ENCODE assay signal across 21 cellular contexts in genomic region chr11:107757661-107758060, GRCh38. TPM values are rescaled to one million over a fixed set of nuclear protein-coding genes. Genes with fewer than 3 reads are reported as not detected.
DNase-seq lines count a peak whose midpoint lies in the region; ATAC-seq, FAIRE-seq and TF ChIP-seq lines count a peak whose summit lies in the region.
"Had no signal": no experiment of that assay in that cellular context is flagged by ENCODE, and none has a peak within 500 bp of the region (broad histone marks: within the 10 kb centered on the region; RNA-seq: fewer than 3 reads in every experiment).

No MANE protein-coding gene starts in this region.

- no peak overlapping the region for H2BK5ac ChIP-seq in neuronal stem cell (ENCODE audit: low read length)

- H3K14ac ChIP-seq in neuronal stem cell (ENCODE audit: low read length) = peak overlapping the region; percentile 21

- in situ Hi-C loops in astrocyte of the spinal cord (cut with HindIII; ENCODE audit: low sequenced_read_pairs) = no loop called here

- ATAC-seq in GM18502 (IDR thresholded peaks at IDR 0.05; ENCODE audit: poor library complexity, unreplicated experiment) = no peak
- ATAC-seq in HG03025 (IDR thresholded peaks at IDR 0.05; ENCODE audit: low FRiP score, unreplicated experiment) = no peak
- ATAC-seq: effector memory CD8-positive, alpha-beta T cell; right cardiac atrium; upper lobe of right lung had no signal

- H3K4me3 ChIP-seq in astrocyte of the spinal cord (ENCODE audit: low read depth, low read length) (no peak overlapping the region), neuronal stem cell (ENCODE audit: low read length in 2 of 2) (no peak overlapping the region)
- H3K4me3 ChIP-seq: left ventricle myocardium inferior, upper lobe of right lung had no signal

- peak; percentile 9 for TF ChIP-seq CTCF in astrocyte of the spinal cord (IDR thresholded peaks at IDR 0.05; ENCODE audit: low read depth, low read length)

- WGBS in neuronal stem cell (ENCODE audit: extremely low coverage in 2 of 2, insufficient read length in 2 of 2, insufficient replicate concordance in 1 of 2), 2 donors = no CpG with 5 or more reads among the region's 1 CpG

- no peaks in the 10 kb centered on the region for H3K4me1 ChIP-seq in neuronal stem cell (ENCODE audit: control insufficient read depth in 2 of 2, insufficient read depth in 1 of 2, low read depth in 1 of 2, low read length in 2 of 2)
- H3K4me1 ChIP-seq: left ventricle myocardium inferior, upper lobe of right lung had no signal

- H2AK5ac ChIP-seq in neuronal stem cell (ENCODE audit: low read depth, low read length) = no peak overlapping the region

- no peak overlapping the region for H3K27ac ChIP-seq in neuronal stem cell (replicated peaks; ENCODE audit: low read length)
- H3K27ac ChIP-seq: left ventricle myocardium inferior, upper lobe of right lung had no signal

- H3K27me3 ChIP-seq in neuronal stem cell (ENCODE audit: control insufficient read depth in 3 of 3, insufficient read depth in 3 of 3, low read depth in 1 of 3, low read length in 3 of 3) = no peaks in the 10 kb centered on the region
- H3K27me3 ChIP-seq: upper lobe of right lung had no signal

- H3K4me2 ChIP-seq in neuronal stem cell (ENCODE audit: insufficient read depth, low read length, poor library complexity, severe bottlenecking) = no peak overlapping the region

- no peak overlapping the region for H3K9ac ChIP-seq in neuronal stem cell (ENCODE audit: low read depth, low read length, poor library complexity)

- H3K9me3 ChIP-seq in neuronal stem cell (replicated peaks in 1 of 2; ENCODE audit: control insufficient read depth in 2 of 2, insufficient read depth in 1 of 2, low read depth in 1 of 2, low read length in 2 of 2) = peaks cover 0 to 4% of the 10 kb centered on the region in 2 donors
- H3K9me3 ChIP-seq: left ventricle myocardium inferior, upper lobe of right lung had no signal

- FAIRE-seq in HTR-8/SVneo (lab: Jason Lieb, UNC) = peak; percentile 40
- FAIRE-seq: A204.1, GM12892 had no signal

- no peak overlapping the region for H2AFZ ChIP-seq in neuronal stem cell (ENCODE audit: low read length)

- DNase-seq in DMS53 (lab: John Stamatoyannopoulos, UW) (peak; percentile 15), DMS53 treated with DMSO at 0.1 percent for 48 hours (lab: John Stamatoyannopoulos, UW; ENCODE audit: unreplicated experiment) (no peak), HTR-8/SVneo (ENCODE audit: insufficient read length, low spot score) (no peak), astrocyte of the spinal cord (ENCODE audit: low read depth, low spot score) (no peak), neuronal stem cell (ENCODE audit: low spot score) (no peak), GM19238 (ENCODE audit: insufficient read length, low spot score) (no peak)
- DNase-seq: activated effector memory CD4-positive, alpha-beta T cell treated with Interleukin-2 at 50 U/mL for 16 hours; CD4-positive, CD25-positive, alpha-beta regulatory T cell; cerebellar nuclear complex; effector memory CD8-positive, alpha-beta T cell; foreskin fibroblast; GOT3; left ventricle myocardium inferior; NCI-H1436 treated with DMSO at 0.1 percent for 48 hours; occipital lobe; right cardiac atrium; upper lobe of right lung had no signal

- H3K36me3 ChIP-seq in neuronal stem cell (replicated peaks in 1 of 2; ENCODE audit: control insufficient read depth in 2 of 2, insufficient read depth in 2 of 2, low read length in 2 of 2) = no peaks in the 10 kb centered on the region
- H3K36me3 ChIP-seq: left ventricle myocardium inferior, upper lobe of right lung had no signal

- H3K4ac ChIP-seq in neuronal stem cell (ENCODE audit: low read length) = no peak overlapping the region

- no peak overlapping the region for H2BK12ac ChIP-seq in neuronal stem cell (ENCODE audit: low read length)

- H4K8ac ChIP-seq in neuronal stem cell (ENCODE audit: low read depth, low read length) = no peak overlapping the region

- H3K23ac ChIP-seq in neuronal stem cell (ENCODE audit: low read depth, low read length, poor library complexity) = no peak overlapping the region

- no peak overlapping the region for H3K18ac ChIP-seq in neuronal stem cell (ENCODE audit: low read length)

- no peak overlapping the region for H2BK120ac ChIP-seq in neuronal stem cell (ENCODE audit: low read depth, low read length)

- H4K91ac ChIP-seq in neuronal stem cell (ENCODE audit: low read depth, low read length, poor library complexity) = no peak overlapping the region

- no peak overlapping the region for H2BK15ac ChIP-seq in neuronal stem cell (ENCODE audit: low read length)

- no peaks in the 10 kb centered on the region for H3K79me1 ChIP-seq in neuronal stem cell (ENCODE audit: low read depth, low read length)

RNA-seq across cellular contexts. Expression of gene SLN, which starts 45.8 kb away (rescaled TPM):
- polyA plus RNA-seq in neuronal stem cell (2013, experiment 1 of 2) = not detected
- polyA plus RNA-seq in neuronal stem cell (2013, experiment 2 of 2) = not detected
- polyA plus RNA-seq: CD4-positive, CD25-positive, alpha-beta regulatory T cell had no signal
